In the genomic region with DNA sequence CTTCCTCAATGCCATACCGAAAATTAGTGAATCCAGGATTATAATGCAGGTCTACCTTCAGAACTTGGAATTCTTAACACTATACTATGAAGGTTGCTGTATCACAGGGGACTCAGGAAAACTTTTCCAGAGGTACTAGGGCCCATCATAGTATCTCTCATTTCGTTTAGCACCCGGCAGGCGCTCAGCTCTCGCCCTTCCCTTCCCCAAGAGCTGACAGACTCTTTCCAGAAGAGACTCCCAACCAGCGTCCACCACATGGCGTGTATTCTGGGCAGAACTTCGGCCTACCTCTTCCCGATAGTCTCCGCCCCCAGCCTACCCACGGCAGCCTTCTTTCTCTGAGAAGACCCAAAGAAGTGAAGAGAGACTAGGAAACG, we compare ENCODE assay signal across 8 cellular contexts. TPM values are rescaled to one million over a fixed set of nuclear protein-coding genes. Genes with fewer than 3 reads are reported as not detected.
DNase-seq lines count a peak whose midpoint lies in the region; ATAC-seq and TF ChIP-seq lines count a peak whose summit lies in the region.

No MANE protein-coding gene starts in this region.

- no peaks in the 10 kb centered on the region; the same call in 1 of the 2 replicates for H3K9me3 ChIP-seq in AG04450 (ENCODE audit: control insufficient read depth, insufficient read depth, low read length)
- no peaks in the 10 kb centered on the region for H3K9me3 ChIP-seq in SK-N-MC (ENCODE audit: low read depth, low read length)
- no peaks in the 10 kb centered on the region for H3K9me3 ChIP-seq in parathyroid adenoma (ENCODE audit: control insufficient read depth, low read length)

- H3K4me2 ChIP-seq in parathyroid adenoma (ENCODE audit: low read length), result peak overlapping the region; percentile 88

- H3K9ac ChIP-seq in SK-N-MC (ENCODE audit: insufficient read length) (peak overlapping the region; percentile 96), parathyroid adenoma (no peak overlapping the region)

- ATAC-seq in GM21528 (IDR thresholded peaks at IDR 0.05; ENCODE audit: low FRiP score, unreplicated experiment), result peak; percentile 21

- H2AFZ ChIP-seq in parathyroid adenoma, result peak overlapping the region; percentile 77

- DNase-seq in AG04450 (ENCODE audit: low read depth, low spot score) (no peak), SK-N-MC (ENCODE audit: low read depth, low spot score) (no peak), fibroblast of villous mesenchyme (ENCODE audit: low read depth) (no peak), NCI-H1436 treated with DMSO at 0.1 percent for 48 hours (lab: John Stamatoyannopoulos, UW) (no peak), AG08395 (ENCODE audit: low spot score) (no peak), NCI-H82 treated with DMSO at 0.1 percent for 48 hours (lab: John Stamatoyannopoulos, UW; ENCODE audit: unreplicated experiment) (no peak)

- no peak for TF ChIP-seq CTCF in AG04450 (IDR thresholded peaks at IDR 0.05; ENCODE audit: low read depth, low read length)
- no peak for TF ChIP-seq CTCF in fibroblast of villous mesenchyme (IDR thresholded peaks at IDR 0.05; ENCODE audit: insufficient read depth, low read depth, low read length)
- TF ChIP-seq CTCF in parathyroid adenoma (IDR thresholded peaks at IDR 0.05), result no peak

- H3K4me1 ChIP-seq in parathyroid adenoma, result peaks cover 3% of the 10 kb centered on the region

- POLR2A ChIA-PET in AG04450 (lab: Yijun Ruan, JAX), result interaction anchor here (1.0 to 1.3 kb wide), 3 partner anchors 139 to 345 kb away, joined by 3 to 5 read pairs (median 4); partner anchors contain the start of gene IPPK

- H3K4me3 ChIP-seq in AG04450 (ENCODE audit: low read depth, low read length) (peak overlapping the region; percentile 95), SK-N-MC (peak overlapping the region; percentile 96), fibroblast of villous mesenchyme (ENCODE audit: low read depth, low read length) (peak overlapping the region; percentile 74), parathyroid adenoma (ENCODE audit: low read depth, low read length) (peak overlapping the region; percentile 99)

- H3K27ac ChIP-seq in AG04450 (ENCODE audit: low read depth, low read length), result peak overlapping the region; percentile 99
- H3K27ac ChIP-seq in SK-N-MC, result peak overlapping the region; percentile 92
- H3K27ac ChIP-seq in parathyroid adenoma, result peak overlapping the region; percentile 91

- H3K36me3 ChIP-seq in SK-N-MC (ENCODE audit: insufficient read depth, low read length), result peaks cover 26% of the 10 kb centered on the region
- H3K36me3 ChIP-seq in parathyroid adenoma (ENCODE audit: control insufficient read depth, insufficient read depth, low read length), result no peaks in the 10 kb centered on the region

- H3K79me2 ChIP-seq in parathyroid adenoma, result peaks cover 3% of the 10 kb centered on the region

- CTCF ChIA-PET in AG04450 (lab: Charles Lee), result interaction anchor here (0.7 to 3.2 kb wide), 7 partner anchors 19 to 307 kb away, joined by 3 to 21 read pairs (median 3); no protein-coding TSS in a partner anchor

- H3K27me3 ChIP-seq in AG04450 (ENCODE audit: control insufficient read depth, insufficient read depth, low read length) (no peaks in the 10 kb centered on the region), parathyroid adenoma (ENCODE audit: control insufficient read depth, insufficient read depth, low read length) (no peaks in the 10 kb centered on the region)

RNA-seq across cellular contexts. Expression of gene NOL8, which starts 0.3 kb away (rescaled TPM):
- polyA plus RNA-seq in AG04450 (2011; rRNA removed), result 19.1 and 27.9 TPM in 2 replicates
- 18.4 and 34.8 TPM in 2 replicates for polyA minus RNA-seq in AG04450 (2011; rRNA and poly(A)+ RNA removed)
- 24.2 and 25.4 TPM in 2 replicates for total RNA-seq in fibroblast of villous mesenchyme

RNA-seq across cellular contexts. Expression of gene CENPP, which starts 0.9 kb away (rescaled TPM):
- polyA plus RNA-seq in AG04450 (2011; rRNA removed), result 2.2 and 4.4 TPM in 2 replicates
- polyA minus RNA-seq in AG04450 (2011; rRNA and poly(A)+ RNA removed), result 1.1 and 1.6 TPM in 2 replicates
- total RNA-seq in fibroblast of villous mesenchyme, result 2.2 and 2.6 TPM in 2 replicates

RNA-seq across cellular contexts. Expression of gene IARS1, which starts 31.4 kb away (rescaled TPM):
- 206 and 217 TPM in 2 replicates for polyA plus RNA-seq in AG04450 (2011; rRNA removed)
- 256 and 371 TPM in 2 replicates for polyA minus RNA-seq in AG04450 (2011; rRNA and poly(A)+ RNA removed)
- 377 and 457 TPM in 2 replicates for total RNA-seq in fibroblast of villous mesenchyme
